ENCODE assay signal across 9 cellular contexts in genomic region chr22:36340621-36341020, GRCh38. TPM values are rescaled to one million over a fixed set of nuclear protein-coding genes. Genes with fewer than 3 reads are reported as not detected.
A peak's percentile ranks its signal among the peaks of the same experiment; 100 is the strongest.
DNase-seq lines count a peak whose midpoint lies in the region; ATAC-seq and TF ChIP-seq lines count a peak whose summit lies in the region.
"Had no signal": no experiment of that assay in that cellular context is flagged by ENCODE, and none has a peak within 500 bp of the region (broad histone marks: within the 10 kb centered on the region; RNA-seq: fewer than 3 reads in every experiment).

No MANE protein-coding gene starts in this region.

- no peak overlapping the region for H3K4me3 ChIP-seq in left lung

- peaks cover 31 to 99% of the 10 kb centered on the region in 2 donors for H3K4me1 ChIP-seq in left lung

- peaks cover 75% of the 10 kb centered on the region for H3K4me1 Mint-ChIP-seq in T-helper 1 cell treated with Interleukin-12 subunit alpha and Interleukin-12 subunit beta and Interleukin-4 antibody, amounts not matched to agents 30 μg/mL and 1 μg/mL, for 36 hours (ENCODE audit: low read depth)
- peaks cover 83% of the 10 kb centered on the region for H3K4me1 Mint-ChIP-seq in stimulated activated memory B cell treated with anti-CD40 and anti-IgM and Interleukin-4, amounts not matched to agents 10 μg/mL and 1 μg/mL and 100 μg/mL, for 72 hours

- H3K27ac ChIP-seq in angular gyrus (ENCODE audit: low read depth, low read length) (peak overlapping the region; percentile 96), left lung (peak overlapping the region; percentile 17 to 45)

- H3K4me3 Mint-ChIP-seq in T-helper 1 cell treated with Interleukin-12 subunit alpha and Interleukin-12 subunit beta and Interleukin-4 antibody, amounts not matched to agents 30 μg/mL and 1 μg/mL, for 36 hours = peak overlapping the region; percentile 2
- H3K4me3 Mint-ChIP-seq in stimulated activated memory B cell treated with anti-CD40 and anti-IgM and Interleukin-4, amounts not matched to agents 10 μg/mL and 1 μg/mL and 100 μg/mL, for 72 hours = peak overlapping the region; percentile 18

- H3K27ac Mint-ChIP-seq in T-helper 1 cell treated with Interleukin-12 subunit alpha and Interleukin-12 subunit beta and Interleukin-4 antibody, amounts not matched to agents 30 μg/mL and 1 μg/mL, for 36 hours = peak overlapping the region; percentile 87
- peak overlapping the region; percentile 77 for H3K27ac Mint-ChIP-seq in stimulated activated memory B cell treated with anti-CD40 and anti-IgM and Interleukin-4, amounts not matched to agents 10 μg/mL and 1 μg/mL and 100 μg/mL, for 72 hours

- H3K36me3 ChIP-seq in left lung = peaks cover 0 to 94% of the 10 kb centered on the region in 2 donors

- DNase-seq in T-helper 1 cell = no peak
- DNase-seq in left lung = no peak
- no peak for DNase-seq in central memory CD4-positive, alpha-beta T cell
- DNase-seq in NCI-H2029 treated with DMSO at 0.1 percent for 48 hours (lab: John Stamatoyannopoulos, UW) = no peak
- DNase-seq in NAMALWA (ENCODE audit: low spot score) = no peak
- DNase-seq: NCI-H1417 had no signal

- no peaks in the 10 kb centered on the region for H3K27me3 Mint-ChIP-seq in T-helper 1 cell treated with Interleukin-12 subunit alpha and Interleukin-12 subunit beta and Interleukin-4 antibody, amounts not matched to agents 30 μg/mL and 1 μg/mL, for 36 hours (ENCODE audit: low read depth)
- no peaks in the 10 kb centered on the region for H3K27me3 Mint-ChIP-seq in stimulated activated memory B cell treated with anti-CD40 and anti-IgM and Interleukin-4, amounts not matched to agents 10 μg/mL and 1 μg/mL and 100 μg/mL, for 72 hours

- no peaks in the 10 kb centered on the region for H3K27me3 ChIP-seq in left lung

- no peak for ATAC-seq in left lung
- no peak for ATAC-seq in stimulated activated memory B cell treated with anti-CD40 and anti-IgM and Interleukin-4, amounts not matched to agents 10 μg/mL and 1 μg/mL and 100 μg/mL, for 72 hours

- no peaks in the 10 kb centered on the region for H3K9me3 ChIP-seq in left lung

- H3K36me3 Mint-ChIP-seq in T-helper 1 cell treated with Interleukin-12 subunit alpha and Interleukin-12 subunit beta and Interleukin-4 antibody, amounts not matched to agents 30 μg/mL and 1 μg/mL, for 36 hours (ENCODE audit: low read depth) = peaks cover 63% of the 10 kb centered on the region
- peaks cover 71% of the 10 kb centered on the region for H3K36me3 Mint-ChIP-seq in stimulated activated memory B cell treated with anti-CD40 and anti-IgM and Interleukin-4, amounts not matched to agents 10 μg/mL and 1 μg/mL and 100 μg/mL, for 72 hours

- TF ChIP-seq CTCF in left lung (IDR thresholded peaks at IDR 0.05) = no peak

- H3K9me3 Mint-ChIP-seq in T-helper 1 cell treated with Interleukin-12 subunit alpha and Interleukin-12 subunit beta and Interleukin-4 antibody, amounts not matched to agents 30 μg/mL and 1 μg/mL, for 36 hours = no peaks in the 10 kb centered on the region
- H3K9me3 Mint-ChIP-seq in stimulated activated memory B cell treated with anti-CD40 and anti-IgM and Interleukin-4, amounts not matched to agents 10 μg/mL and 1 μg/mL and 100 μg/mL, for 72 hours = no peaks in the 10 kb centered on the region

- intact Hi-C loops in left lung (cut with DNase I) = no loop called here

RNA-seq across cellular contexts. Expression of gene MYH9, which starts 47.1 kb away (rescaled TPM):
- 100 to 1,000 TPM; 754 to 761 TPM for total RNA-seq in left lung
